In genomic region chrX:367349-367748, GRCh38 we compare ENCODE assay signal across 1 cellular context.
TF ChIP-seq lines count a peak whose summit lies in the region.

No MANE protein-coding gene starts in this region.

TF ChIP-seq in H1, 55 proteins besides CTCF, POLR2A, EP300 and RAD21:
- TF ChIP-seq GABPA (IDR thresholded peaks at IDR 0.05; ENCODE audit: borderline replicate concordance, insufficient read depth, low read length) (no peak), TAF7 (optimal IDR thresholded peaks at IDR 0.05; ENCODE audit: borderline replicate concordance, low read depth, low read length) (no peak), NANOG (IDR thresholded peaks at IDR 0.05; ENCODE audit: insufficient read depth, low read depth, low read length, poor library complexity, severe bottlenecking) (no peak), ATF2 (IDR thresholded peaks at IDR 0.05; ENCODE audit: low read length) (no peak), FOSL1 (IDR thresholded peaks at IDR 0.05; ENCODE audit: insufficient read depth, low read depth, low read length) (no peak), SAP30 (IDR thresholded peaks at IDR 0.05; ENCODE audit: insufficient read depth, insufficient replicate concordance, low read length) (no peak)
